1 cellular context compared by ENCODE assay signal in the genomic region with DNA sequence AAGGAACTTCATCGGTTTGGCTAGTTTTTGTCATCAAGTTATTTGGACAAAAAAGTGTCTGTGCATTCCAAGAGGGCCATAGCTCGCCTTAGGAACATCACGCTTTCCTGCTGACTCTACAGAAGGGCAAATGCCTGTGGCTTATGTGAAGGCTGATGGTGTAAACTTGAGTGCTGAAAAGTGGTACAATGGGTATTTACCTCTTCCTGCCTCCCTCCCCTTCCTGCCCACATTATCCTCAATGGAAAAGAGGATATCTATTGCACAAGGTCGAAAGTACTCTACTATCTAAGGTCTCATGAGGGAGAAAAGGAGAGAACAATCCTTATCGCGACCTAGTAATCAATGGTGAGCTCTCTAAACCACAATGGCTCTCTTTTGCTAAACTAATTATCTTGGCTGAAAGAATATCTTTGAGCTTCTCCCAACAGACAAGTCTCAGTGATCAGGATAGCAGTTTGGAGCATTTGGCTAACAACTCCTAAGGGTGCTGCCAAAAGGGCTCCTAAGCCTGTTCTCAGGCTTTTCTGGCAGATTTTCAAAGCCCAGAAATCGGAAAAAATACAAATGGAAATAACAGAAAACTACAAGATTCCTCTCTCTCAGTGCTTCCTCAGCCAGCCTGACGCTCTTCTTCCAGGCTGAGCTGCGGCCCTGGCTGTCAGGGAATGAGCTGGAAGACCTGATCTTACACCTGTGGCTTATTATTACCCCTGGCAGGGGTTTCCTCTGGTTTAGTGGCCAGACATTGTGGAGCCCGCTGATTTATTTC.
A peak's percentile ranks its signal among the peaks of the same experiment; 100 is the strongest.
TF ChIP-seq lines count a peak whose summit lies in the region.

No MANE protein-coding gene starts in this region.

TF ChIP-seq in HepG2, 621 proteins besides CTCF, POLR2A, EP300 and RAD21 (continued from another document and continues in another):
- TF ChIP-seq, protein P1, sequence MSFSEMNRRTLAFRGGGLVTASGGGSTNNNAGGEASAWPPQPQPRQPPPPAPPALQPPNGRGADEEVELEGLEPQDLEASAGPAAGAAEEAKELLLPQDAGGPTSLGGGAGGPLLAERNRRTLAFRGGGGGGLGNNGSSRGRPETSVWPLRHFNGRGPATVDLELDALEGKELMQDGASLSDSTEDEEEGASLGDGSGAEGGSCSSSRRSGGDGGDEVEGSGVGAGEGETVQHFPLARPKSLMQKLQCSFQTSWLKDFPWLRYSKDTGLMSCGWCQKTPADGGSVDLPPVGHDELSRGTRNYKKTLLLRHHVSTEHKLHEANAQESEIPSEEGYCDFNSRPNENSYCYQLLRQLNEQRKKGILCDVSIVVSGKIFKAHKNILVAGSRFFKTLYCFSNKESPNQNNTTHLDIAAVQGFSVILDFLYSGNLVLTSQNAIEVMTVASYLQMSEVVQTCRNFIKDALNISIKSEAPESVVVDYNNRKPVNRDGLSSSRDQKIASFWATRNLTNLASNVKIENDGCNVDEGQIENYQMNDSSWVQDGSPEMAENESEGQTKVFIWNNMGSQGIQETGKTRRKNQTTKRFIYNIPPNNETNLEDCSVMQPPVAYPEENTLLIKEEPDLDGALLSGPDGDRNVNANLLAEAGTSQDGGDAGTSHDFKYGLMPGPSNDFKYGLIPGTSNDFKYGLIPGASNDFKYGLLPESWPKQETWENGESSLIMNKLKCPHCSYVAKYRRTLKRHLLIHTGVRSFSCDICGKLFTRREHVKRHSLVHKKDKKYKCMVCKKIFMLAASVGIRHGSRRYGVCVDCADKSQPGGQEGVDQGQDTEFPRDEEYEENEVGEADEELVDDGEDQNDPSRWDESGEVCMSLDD (CRISPR knock-in tag; IDR thresholded peaks at IDR 0.05; ENCODE audit: borderline replicate concordance) = no peak
- TF ChIP-seq ZNF326 (CRISPR knock-in tag; IDR thresholded peaks at IDR 0.05; ENCODE audit: borderline replicate concordance) (no peak), PAWR (CRISPR knock-in tag; IDR thresholded peaks at IDR 0.05; ENCODE audit: borderline replicate concordance) (no peak), RNF2 (conservative IDR thresholded peaks at IDR 0.05; ENCODE audit: low read depth) (no peak), ZNF883 (CRISPR knock-in tag; IDR thresholded peaks at IDR 0.05; ENCODE audit: not compliant biosample characterization) (no peak), PHF5A (CRISPR knock-in tag; IDR thresholded peaks at IDR 0.05; ENCODE audit: low read depth, unreplicated experiment) (no peak), MTA1 (CRISPR knock-in tag; IDR thresholded peaks at IDR 0.05; ENCODE audit: borderline replicate concordance) (no peak; the same call in 1 of the 2 replicates), PHF20 (CRISPR knock-in tag; IDR thresholded peaks at IDR 0.05) (no peak), ZNF234 (CRISPR knock-in tag; conservative IDR thresholded peaks at IDR 0.05) (no peak), ZNF552 (CRISPR knock-in tag; IDR thresholded peaks at IDR 0.05; ENCODE audit: borderline replicate concordance) (no peak), SMAD1 (CRISPR knock-in tag; IDR thresholded peaks at IDR 0.05; ENCODE audit: borderline replicate concordance, low read depth) (no peak), NR2F6 (IDR thresholded peaks at IDR 0.05) (peak; percentile 33; the same call in 1 of the 2 replicates), NR2F6 (CRISPR knock-in tag; IDR thresholded peaks at IDR 0.05) (peak; percentile 50), TOE1 (CRISPR knock-in tag; IDR thresholded peaks at IDR 0.05) (no peak), ZNF879 (CRISPR knock-in tag; IDR thresholded peaks at IDR 0.05) (no peak), ZFP36 (IDR thresholded peaks at IDR 0.05; ENCODE audit: borderline replicate concordance, low read depth, low read length, partially characterized antibody) (no peak), CEBPG (CRISPR knock-in tag; IDR thresholded peaks at IDR 0.05) (peak; percentile 94), ZNF792 (CRISPR knock-in tag; IDR thresholded peaks at IDR 0.05) (peak; percentile 97), ZNF496 (CRISPR knock-in tag; IDR thresholded peaks at IDR 0.05; ENCODE audit: insufficient replicate concordance) (no peak), ZZZ3 (CRISPR knock-in tag; IDR thresholded peaks at IDR 0.05; ENCODE audit: borderline replicate concordance) (no peak), ZNF30 (CRISPR knock-in tag; IDR thresholded peaks at IDR 0.05) (no peak), MIXL1 (CRISPR knock-in tag; IDR thresholded peaks at IDR 0.05) (peak; percentile 91), HNF4A (CRISPR knock-in tag; IDR thresholded peaks at IDR 0.05) (peak; percentile 73), HOXA7 (CRISPR knock-in tag; IDR thresholded peaks at IDR 0.05) (no peak), NFATC3 (CRISPR knock-in tag; IDR thresholded peaks at IDR 0.05) (no peak), MYC (CRISPR knock-in tag; IDR thresholded peaks at IDR 0.05; ENCODE audit: borderline replicate concordance) (no peak), ZNF557 (CRISPR knock-in tag; IDR thresholded peaks at IDR 0.05) (no peak), THAP11 (CRISPR knock-in tag; IDR thresholded peaks at IDR 0.05) (peak; percentile 39; the same call in 1 of the 2 replicates), ZNF383 (CRISPR knock-in tag; IDR thresholded peaks at IDR 0.05; ENCODE audit: borderline replicate concordance) (no peak), KAT7 (CRISPR knock-in tag; IDR thresholded peaks at IDR 0.05; ENCODE audit: borderline replicate concordance) (peak; percentile 62; the same call in 1 of the 2 replicates), MIER3 (CRISPR knock-in tag; IDR thresholded peaks at IDR 0.05; ENCODE audit: borderline replicate concordance) (no peak), PHF8 (CRISPR knock-in tag; IDR thresholded peaks at IDR 0.05) (no peak), ZMYM4 (CRISPR knock-in tag; IDR thresholded peaks at IDR 0.05) (peak; percentile 49; the same call in 1 of the 2 replicates), TRIM24 (CRISPR knock-in tag; IDR thresholded peaks at IDR 0.05) (no peak), YY1 (IDR thresholded peaks at IDR 0.05; ENCODE audit: insufficient read depth, insufficient replicate concordance, low read depth, low read length) (no peak), ZNF292 (CRISPR knock-in tag; IDR thresholded peaks at IDR 0.05; ENCODE audit: borderline replicate concordance, low read depth) (peak; percentile 25; the same call in 1 of the 2 replicates), ZNF564 (CRISPR knock-in tag; IDR thresholded peaks at IDR 0.05) (no peak), TCF12 (IDR thresholded peaks at IDR 0.05) (no peak), TCF12 (CRISPR knock-in tag; IDR thresholded peaks at IDR 0.05) (no peak), TEAD3 (CRISPR knock-in tag; optimal IDR thresholded peaks at IDR 0.05; ENCODE audit: borderline replicate concordance) (peak; percentile 79), DNMT3B (CRISPR knock-in tag; conservative IDR thresholded peaks at IDR 0.05) (no peak), PAX8 (CRISPR knock-in tag; IDR thresholded peaks at IDR 0.05; ENCODE audit: borderline replicate concordance) (no peak), ZNF607 (CRISPR knock-in tag; IDR thresholded peaks at IDR 0.05; ENCODE audit: borderline replicate concordance) (no peak), SMAD3 (CRISPR knock-in tag; IDR thresholded peaks at IDR 0.05) (0 out of 2 replicates have a peak, but pooled peaks have one; percentile 42), MAF1 (CRISPR knock-in tag; IDR thresholded peaks at IDR 0.05; ENCODE audit: borderline replicate concordance) (no peak), ZNF788 (CRISPR knock-in tag; IDR thresholded peaks at IDR 0.05; ENCODE audit: borderline replicate concordance) (no peak)
- TF ChIP-seq, protein P2, sequence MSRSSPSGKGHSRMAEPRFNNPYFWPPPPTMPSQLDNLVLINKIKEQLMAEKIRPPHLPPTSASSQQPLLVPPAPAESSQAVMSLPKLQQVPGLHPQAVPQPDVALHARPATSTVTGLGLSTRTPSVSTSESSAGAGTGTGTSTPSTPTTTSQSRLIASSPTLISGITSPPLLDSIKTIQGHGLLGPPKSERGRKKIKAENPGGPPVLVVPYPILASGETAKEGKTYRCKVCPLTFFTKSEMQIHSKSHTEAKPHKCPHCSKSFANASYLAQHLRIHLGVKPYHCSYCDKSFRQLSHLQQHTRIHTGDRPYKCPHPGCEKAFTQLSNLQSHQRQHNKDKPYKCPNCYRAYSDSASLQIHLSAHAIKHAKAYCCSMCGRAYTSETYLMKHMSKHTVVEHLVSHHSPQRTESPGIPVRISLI (CRISPR knock-in tag; IDR thresholded peaks at IDR 0.05; ENCODE audit: borderline replicate concordance) = no peak
- TF ChIP-seq, protein P3, sequence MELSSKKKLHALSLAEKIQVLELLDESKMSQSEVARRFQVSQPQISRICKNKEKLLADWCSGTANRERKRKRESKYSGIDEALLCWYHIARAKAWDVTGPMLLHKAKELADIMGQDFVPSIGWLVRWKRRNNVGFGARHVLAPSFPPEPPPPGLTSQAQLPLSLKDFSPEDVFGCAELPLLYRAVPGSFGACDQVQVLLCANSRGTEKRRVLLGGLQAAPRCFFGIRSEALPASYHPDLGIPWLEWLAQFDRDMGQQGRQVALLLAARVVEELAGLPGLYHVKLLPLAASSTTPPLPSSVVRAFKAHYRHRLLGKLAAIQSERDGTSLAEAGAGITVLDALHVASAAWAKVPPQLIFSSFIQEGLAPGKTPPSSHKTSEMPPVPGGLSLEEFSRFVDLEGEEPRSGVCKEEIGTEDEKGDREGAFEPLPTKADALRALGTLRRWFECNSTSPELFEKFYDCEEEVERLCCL (CRISPR knock-in tag; IDR thresholded peaks at IDR 0.05; ENCODE audit: borderline replicate concordance) = no peak
- TF ChIP-seq, protein P4, sequence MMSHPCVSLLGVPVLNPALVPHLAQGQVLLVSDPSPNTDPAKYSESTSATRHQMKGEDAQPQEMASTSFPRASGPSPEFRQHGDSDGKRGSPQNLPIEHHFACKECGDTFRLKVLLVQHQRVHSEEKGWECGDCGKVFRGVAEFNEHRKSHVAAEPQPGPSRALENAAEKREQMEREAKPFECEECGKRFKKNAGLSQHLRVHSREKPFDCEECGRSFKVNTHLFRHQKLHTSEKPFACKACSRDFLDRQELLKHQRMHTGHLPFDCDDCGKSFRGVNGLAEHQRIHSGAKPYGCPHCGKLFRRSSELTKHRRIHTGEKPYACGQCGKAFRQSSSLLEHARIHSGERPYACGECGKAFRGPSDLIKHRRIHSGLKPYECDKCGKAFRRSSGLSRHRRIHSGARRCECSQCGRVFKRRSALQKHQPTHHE (CRISPR knock-in tag; IDR thresholded peaks at IDR 0.05; ENCODE audit: borderline replicate concordance) = no peak
- TF ChIP-seq, protein P5, sequence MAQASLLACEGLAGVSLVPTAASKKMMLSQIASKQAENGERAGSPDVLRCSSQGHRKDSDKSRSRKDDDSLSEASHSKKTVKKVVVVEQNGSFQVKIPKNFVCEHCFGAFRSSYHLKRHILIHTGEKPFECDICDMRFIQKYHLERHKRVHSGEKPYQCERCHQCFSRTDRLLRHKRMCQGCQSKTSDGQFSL (CRISPR knock-in tag; IDR thresholded peaks at IDR 0.05) = no peak
- TF ChIP-seq, protein P6, sequence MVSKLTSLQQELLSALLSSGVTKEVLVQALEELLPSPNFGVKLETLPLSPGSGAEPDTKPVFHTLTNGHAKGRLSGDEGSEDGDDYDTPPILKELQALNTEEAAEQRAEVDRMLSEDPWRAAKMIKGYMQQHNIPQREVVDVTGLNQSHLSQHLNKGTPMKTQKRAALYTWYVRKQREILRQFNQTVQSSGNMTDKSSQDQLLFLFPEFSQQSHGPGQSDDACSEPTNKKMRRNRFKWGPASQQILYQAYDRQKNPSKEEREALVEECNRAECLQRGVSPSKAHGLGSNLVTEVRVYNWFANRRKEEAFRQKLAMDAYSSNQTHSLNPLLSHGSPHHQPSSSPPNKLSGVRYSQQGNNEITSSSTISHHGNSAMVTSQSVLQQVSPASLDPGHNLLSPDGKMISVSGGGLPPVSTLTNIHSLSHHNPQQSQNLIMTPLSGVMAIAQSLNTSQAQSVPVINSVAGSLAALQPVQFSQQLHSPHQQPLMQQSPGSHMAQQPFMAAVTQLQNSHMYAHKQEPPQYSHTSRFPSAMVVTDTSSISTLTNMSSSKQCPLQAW (CRISPR knock-in tag; IDR thresholded peaks at IDR 0.05) = peak; percentile 29; the same call in 1 of the 2 replicates
- TF ChIP-seq, protein P7, sequence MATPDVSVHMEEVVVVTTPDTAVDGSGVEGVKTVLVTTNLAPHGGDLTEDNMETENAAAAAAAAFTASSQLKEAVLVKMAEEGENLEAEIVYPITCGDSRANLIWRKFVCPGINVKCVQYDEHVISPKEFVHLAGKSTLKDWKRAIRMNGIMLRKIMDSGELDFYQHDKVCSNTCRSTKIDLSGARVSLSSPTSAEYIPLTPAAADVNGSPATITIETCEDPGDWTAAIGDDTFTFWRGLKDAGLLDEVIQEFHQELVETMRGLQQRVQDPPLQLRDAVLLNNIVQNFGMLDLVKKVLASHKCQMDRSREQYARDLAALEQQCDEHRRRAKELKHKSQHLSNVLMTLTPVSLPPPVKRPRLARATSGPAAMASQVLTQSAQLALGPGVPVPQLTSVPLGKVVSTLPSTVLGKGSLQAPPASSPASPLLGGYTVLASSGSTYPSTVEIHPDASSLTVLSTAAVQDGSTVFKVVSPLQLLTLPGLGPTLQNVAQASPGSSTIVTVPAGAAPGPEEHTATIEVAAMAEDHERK (CRISPR knock-in tag; IDR thresholded peaks at IDR 0.05; ENCODE audit: low read depth) = no peak
- TF ChIP-seq, protein P8, sequence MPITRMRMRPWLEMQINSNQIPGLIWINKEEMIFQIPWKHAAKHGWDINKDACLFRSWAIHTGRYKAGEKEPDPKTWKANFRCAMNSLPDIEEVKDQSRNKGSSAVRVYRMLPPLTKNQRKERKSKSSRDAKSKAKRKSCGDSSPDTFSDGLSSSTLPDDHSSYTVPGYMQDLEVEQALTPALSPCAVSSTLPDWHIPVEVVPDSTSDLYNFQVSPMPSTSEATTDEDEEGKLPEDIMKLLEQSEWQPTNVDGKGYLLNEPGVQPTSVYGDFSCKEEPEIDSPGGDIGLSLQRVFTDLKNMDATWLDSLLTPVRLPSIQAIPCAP (CRISPR knock-in tag; IDR thresholded peaks at IDR 0.05; ENCODE audit: low read depth) = no peak
- TF ChIP-seq, protein P9, sequence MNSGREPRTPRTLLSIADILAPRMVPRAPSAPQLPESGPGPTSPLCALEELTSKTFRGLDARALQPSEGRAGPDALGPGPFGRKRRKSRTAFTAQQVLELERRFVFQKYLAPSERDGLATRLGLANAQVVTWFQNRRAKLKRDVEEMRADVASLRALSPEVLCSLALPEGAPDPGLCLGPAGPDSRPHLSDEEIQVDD (CRISPR knock-in tag; IDR thresholded peaks at IDR 0.05; ENCODE audit: borderline replicate concordance) = no peak
- TF ChIP-seq, protein P10, sequence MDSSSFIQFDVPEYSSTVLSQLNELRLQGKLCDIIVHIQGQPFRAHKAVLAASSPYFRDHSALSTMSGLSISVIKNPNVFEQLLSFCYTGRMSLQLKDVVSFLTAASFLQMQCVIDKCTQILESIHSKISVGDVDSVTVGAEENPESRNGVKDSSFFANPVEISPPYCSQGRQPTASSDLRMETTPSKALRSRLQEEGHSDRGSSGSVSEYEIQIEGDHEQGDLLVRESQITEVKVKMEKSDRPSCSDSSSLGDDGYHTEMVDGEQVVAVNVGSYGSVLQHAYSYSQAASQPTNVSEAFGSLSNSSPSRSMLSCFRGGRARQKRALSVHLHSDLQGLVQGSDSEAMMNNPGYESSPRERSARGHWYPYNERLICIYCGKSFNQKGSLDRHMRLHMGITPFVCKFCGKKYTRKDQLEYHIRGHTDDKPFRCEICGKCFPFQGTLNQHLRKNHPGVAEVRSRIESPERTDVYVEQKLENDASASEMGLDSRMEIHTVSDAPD (CRISPR knock-in tag; IDR thresholded peaks at IDR 0.05) = no peak
